15 cellular contexts compared by ENCODE assay signal in the genomic region with DNA sequence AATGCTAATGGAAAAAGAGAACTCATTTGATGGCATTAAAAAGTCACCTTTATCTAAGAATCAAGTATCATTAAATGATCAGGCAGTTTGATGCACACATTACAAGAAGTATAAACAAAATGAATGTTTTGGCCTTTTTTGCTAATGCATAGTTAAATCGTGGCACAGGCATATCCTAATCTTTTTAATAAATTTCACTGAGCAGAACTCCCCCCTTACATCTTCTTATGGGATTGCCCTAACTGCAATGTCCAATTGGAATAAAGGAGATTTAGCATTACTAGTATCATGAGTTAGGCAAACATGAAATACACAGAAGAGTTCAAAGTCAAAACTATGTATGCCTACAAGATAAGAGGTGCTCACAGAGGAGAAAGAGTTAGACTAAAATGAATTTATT.
"Had no signal": no experiment of that assay in that cellular context is flagged by ENCODE, and none has a peak within 500 bp of the region (broad histone marks: within the 10 kb centered on the region; RNA-seq: fewer than 3 reads in every experiment).

No MANE protein-coding gene starts in this region.

- ATAC-seq: gastroesophageal sphincter, heart right ventricle, upper lobe of right lung had no signal

- H3K27me3 Mint-ChIP-seq: activated naive CD4-positive, alpha-beta T cell treated with anti-CD3 and anti-CD28 coated beads, Interleukin-2, amount 10 ng/mL, durations not matched to agents 7 days and 5 days; memory B cell had no signal

- DNase-seq: activated CD4-positive, alpha-beta T cell treated with anti-CD3 and anti-CD28 coated beads, Interleukin-2, amount 50 U/mL, for 4 hours; activated CD4-positive, CD25-positive, alpha-beta regulatory T cell treated with anti-CD3 and anti-CD28 coated beads, Interleukin-2, amount 50 U/mL, for 72 hours; activated naive CD4-positive, alpha-beta T cell treated with anti-CD3 and anti-CD28 coated beads, Interleukin-2, amount 10 ng/mL, durations not matched to agents 7 days and 5 days; activated T-cell treated with anti-CD3 and anti-CD28 coated beads for 4 hours; heart right ventricle; left ventricle myocardium inferior; stimulated activated CD4-positive, alpha-beta T cell treated with anti-CD3 and anti-CD28 coated beads, Interleukin-4, amount 100 ng/mL, for 1 hour; stimulated activated naive CD4-positive, alpha-beta T cell treated with Interleukin-2 at 50 U/mL for 16 hours; T-helper 9 cell; upper lobe of right lung had no signal

- H3K4me1 ChIP-seq: ascending aorta, upper lobe of right lung had no signal

- H3K27ac ChIP-seq: ascending aorta, heart right ventricle, SK-N-MC, upper lobe of right lung had no signal

- H3K4me3 ChIP-seq: ascending aorta, gastroesophageal sphincter, heart right ventricle, left ventricle myocardium inferior, SK-N-MC, upper lobe of right lung had no signal

- H3K27me3 ChIP-seq: ascending aorta, gastroesophageal sphincter, heart right ventricle, upper lobe of right lung had no signal

- H3K27ac Mint-ChIP-seq: activated naive CD4-positive, alpha-beta T cell treated with anti-CD3 and anti-CD28 coated beads, Interleukin-2, amount 10 ng/mL, durations not matched to agents 7 days and 5 days; activated T-helper 2 cell treated with anti-CD3 and anti-CD28 coated beads, Interferon-gamma antibody, Interleukin-2, Interleukin-4, amounts not matched to agents 10 μg/mL and 5 μg/mL and 100 μg/mL, durations not matched to agents 14 hours and 24 hours and 36 hours had no signal

- H3K9me3 ChIP-seq: ascending aorta, gastroesophageal sphincter, heart right ventricle, left ventricle myocardium inferior, upper lobe of right lung had no signal

- H3K4me3 Mint-ChIP-seq: activated naive CD4-positive, alpha-beta T cell treated with anti-CD3 and anti-CD28 coated beads, Interleukin-2, amount 10 ng/mL, durations not matched to agents 7 days and 5 days; memory B cell had no signal

- H3K9me3 Mint-ChIP-seq: activated naive CD4-positive, alpha-beta T cell treated with anti-CD3 and anti-CD28 coated beads, Interleukin-2, amount 10 ng/mL, durations not matched to agents 7 days and 5 days; activated T-helper 2 cell treated with anti-CD3 and anti-CD28 coated beads, Interferon-gamma antibody, Interleukin-2, Interleukin-4, amounts not matched to agents 10 μg/mL and 5 μg/mL and 100 μg/mL, durations not matched to agents 14 hours and 24 hours and 36 hours; memory B cell had no signal
